Comparison of ENCODE assay signal across 17 cellular contexts in the genomic region with DNA sequence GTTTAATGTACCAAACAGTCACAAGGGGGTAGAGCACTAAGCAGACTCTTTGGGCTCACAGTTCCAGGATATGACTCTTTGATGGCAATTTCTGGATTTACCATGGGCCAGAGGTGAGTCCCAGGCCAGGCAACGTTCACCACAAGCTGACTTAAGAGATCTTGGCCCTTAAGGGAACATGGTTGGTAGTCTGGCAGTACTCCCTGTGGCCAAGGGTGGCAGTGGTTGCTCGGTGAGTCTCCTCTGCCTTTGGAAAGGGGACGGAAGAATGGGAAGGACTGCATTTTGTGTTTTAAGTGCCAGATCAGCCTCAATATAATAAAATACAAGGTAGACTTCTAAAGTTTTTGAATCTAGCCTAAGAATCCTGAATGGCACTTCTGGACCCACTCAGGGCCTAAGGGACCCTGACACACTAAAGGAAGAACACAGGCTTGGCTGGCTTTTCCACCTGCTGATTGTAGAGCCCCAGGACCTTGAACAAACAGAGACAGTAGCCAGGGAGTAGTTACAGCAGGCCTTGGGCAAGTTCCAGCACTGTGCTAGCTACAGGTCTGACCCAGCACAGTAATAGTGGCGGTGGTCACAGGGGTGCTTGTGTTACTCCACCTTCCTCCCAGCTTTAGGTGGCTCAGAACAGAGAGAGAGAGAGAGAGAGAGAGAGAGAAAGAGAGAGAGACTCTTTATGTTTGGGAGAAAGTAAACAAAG.
DNase-seq lines count a peak whose midpoint lies in the region; ATAC-seq and TF ChIP-seq lines count a peak whose summit lies in the region.
"Had no signal": no experiment of that assay in that cellular context is flagged by ENCODE, and none has a peak within 500 bp of the region (broad histone marks: within the 10 kb centered on the region; RNA-seq: fewer than 3 reads in every experiment).

No MANE protein-coding gene starts in this region.

- H4K20me1 ChIP-seq in Karpas-422 (ENCODE audit: insufficient read depth, low read depth, low read length) (no peaks in the 10 kb centered on the region), neural progenitor cell (ENCODE audit: low read depth) (no peaks in the 10 kb centered on the region)

- H2AFZ ChIP-seq in Karpas-422 (ENCODE audit: low read length) (no peak overlapping the region), neural progenitor cell (replicated peaks) (no peak overlapping the region)

- no peaks in the 10 kb centered on the region for H3F3A ChIP-seq in neural progenitor cell (ENCODE audit: low read depth)

- no peaks in the 10 kb centered on the region for H3K36me3 ChIP-seq in Karpas-422 (ENCODE audit: insufficient read depth, low read length)
- no peaks in the 10 kb centered on the region for H3K36me3 ChIP-seq in neural progenitor cell
- H3K36me3 ChIP-seq: ovary, transverse colon had no signal

- no peak overlapping the region for H3K4me2 ChIP-seq in Karpas-422 (ENCODE audit: low read depth, low read length, poor library complexity, severe bottlenecking)
- H3K4me2 ChIP-seq in neural progenitor cell, result no peak overlapping the region

- no peaks in the 10 kb centered on the region for H3K36me3 Mint-ChIP-seq in neural progenitor cell
- H3K36me3 Mint-ChIP-seq in mesothelial cell of epicardium, result peaks cover 12% of the 10 kb centered on the region

- H3K27ac Mint-ChIP-seq in neural progenitor cell (no peak overlapping the region), mesothelial cell of epicardium (no peak overlapping the region)
- H3K27ac Mint-ChIP-seq: activated naive CD8-positive, alpha-beta T cell treated with anti-CD3 and anti-CD28 coated beads, Interleukin-2, amount 50 U/mL, for 24 hours; CD4-positive, alpha-beta T cell; stimulated activated memory B cell treated with anti-CD40 and anti-IgM and Interleukin-4, amounts not matched to agents 10 μg/mL and 1 μg/mL and 100 μg/mL, for 72 hours had no signal

- DNase-seq in Karpas-422 (peak; percentile 47), cardiac fibroblast (ENCODE audit: low read depth in 2 of 2) (no peak), neural progenitor cell (ENCODE audit: low spot score) (no peak), kidney glomerular epithelial cell (lab: John Stamatoyannopoulos, UW) (no peak), mesothelial cell of epicardium (ENCODE audit: low spot score in 2 of 2, unreplicated experiment in 2 of 2) (no peak), NCI-H146 treated with DMSO at 0.1 percent for 48 hours (lab: John Stamatoyannopoulos, UW; ENCODE audit: unreplicated experiment) (no peak)
- DNase-seq: activated naive CD8-positive, alpha-beta T cell treated with anti-CD3 and anti-CD28 coated beads, Interleukin-2, amount 50 U/mL, for 24 hours; CD4-positive, alpha-beta T cell; NCI-H1694 treated with DMSO at 0.1 percent for 48 hours; OCI-M1; ovary; transverse colon had no signal

- H3K27me3 ChIP-seq in Karpas-422 (ENCODE audit: low read length) (no peaks in the 10 kb centered on the region), neural progenitor cell (no peaks in the 10 kb centered on the region)
- H3K27me3 ChIP-seq: ovary, transverse colon had no signal

- no peaks in the 10 kb centered on the region for H3K9me2 ChIP-seq in Karpas-422 (replicated peaks; ENCODE audit: insufficient read depth, low read length)

- H3K27me3 Mint-ChIP-seq in neural progenitor cell (ENCODE audit: insufficient read depth, low read depth), result no peaks in the 10 kb centered on the region
- no peaks in the 10 kb centered on the region for H3K27me3 Mint-ChIP-seq in mesothelial cell of epicardium (ENCODE audit: low read depth)
- H3K27me3 Mint-ChIP-seq: CD4-positive, alpha-beta T cell; stimulated activated memory B cell treated with anti-CD40 and anti-IgM and Interleukin-4, amounts not matched to agents 10 μg/mL and 1 μg/mL and 100 μg/mL, for 72 hours had no signal

- no peak overlapping the region for H3K4me3 ChIP-seq in Karpas-422 (ENCODE audit: low read length)
- H3K4me3 ChIP-seq in cardiac fibroblast (replicated peaks in 1 of 2; ENCODE audit: low read depth in 2 of 2, low read length in 2 of 2), result no peak overlapping the region
- no peak overlapping the region for H3K4me3 ChIP-seq in neural progenitor cell
- H3K4me3 ChIP-seq: ovary, SK-N-MC, transverse colon had no signal

- H3K27ac ChIP-seq in Karpas-422 (ENCODE audit: low read length) (no peak overlapping the region), neural progenitor cell (no peak overlapping the region)
- H3K27ac ChIP-seq: HL-60, ovary, SK-N-MC, transverse colon had no signal

- no peaks in the 10 kb centered on the region for H3K4me1 Mint-ChIP-seq in neural progenitor cell
- H3K4me1 Mint-ChIP-seq in mesothelial cell of epicardium, result no peaks in the 10 kb centered on the region
- H3K4me1 Mint-ChIP-seq: activated naive CD8-positive, alpha-beta T cell treated with anti-CD3 and anti-CD28 coated beads, Interleukin-2, amount 50 U/mL, for 24 hours; stimulated activated memory B cell treated with anti-CD40 and anti-IgM and Interleukin-4, amounts not matched to agents 10 μg/mL and 1 μg/mL and 100 μg/mL, for 72 hours had no signal

- no peak for ATAC-seq in GM18858 (IDR thresholded peaks at IDR 0.05; ENCODE audit: unreplicated experiment)
- ATAC-seq: activated naive CD8-positive, alpha-beta T cell treated with anti-CD3 and anti-CD28 coated beads, Interleukin-2, amount 50 U/mL, for 24 hours; stimulated activated memory B cell treated with anti-CD40 and anti-IgM and Interleukin-4, amounts not matched to agents 10 μg/mL and 1 μg/mL and 100 μg/mL, for 72 hours had no signal

- H3K4me3 Mint-ChIP-seq in neural progenitor cell, result no peak overlapping the region
- H3K4me3 Mint-ChIP-seq in mesothelial cell of epicardium, result no peak overlapping the region
- H3K4me3 Mint-ChIP-seq: activated naive CD8-positive, alpha-beta T cell treated with anti-CD3 and anti-CD28 coated beads, Interleukin-2, amount 50 U/mL, for 24 hours; CD4-positive, alpha-beta T cell; stimulated activated memory B cell treated with anti-CD40 and anti-IgM and Interleukin-4, amounts not matched to agents 10 μg/mL and 1 μg/mL and 100 μg/mL, for 72 hours had no signal

- H3K9me3 ChIP-seq in Karpas-422 (ENCODE audit: low read length) (no peaks in the 10 kb centered on the region), neural progenitor cell (ENCODE audit: low read depth) (peaks cover 6% of the 10 kb centered on the region)
- H3K9me3 ChIP-seq: ovary, transverse colon had no signal

- no peaks in the 10 kb centered on the region for H3K4me1 ChIP-seq in Karpas-422 (ENCODE audit: low read length)
- H3K4me1 ChIP-seq in neural progenitor cell, result no peaks in the 10 kb centered on the region
- H3K4me1 ChIP-seq: transverse colon had no signal

- H3K79me2 ChIP-seq in Karpas-422 (ENCODE audit: low read length), result no peaks in the 10 kb centered on the region
- no peaks in the 10 kb centered on the region for H3K79me2 ChIP-seq in neural progenitor cell (ENCODE audit: low read depth)

- TF ChIP-seq CTCF in GM12873 (IDR thresholded peaks at IDR 0.05; ENCODE audit: insufficient read depth, low read depth, low read length, missing control alignments) (peak; percentile 37), cardiac fibroblast (IDR thresholded peaks at IDR 0.05; ENCODE audit: low read depth, low read length) (peak; percentile 5), neural progenitor cell (IDR thresholded peaks at IDR 0.05) (peak; percentile 20), mesothelial cell of epicardium (IDR thresholded peaks at IDR 0.05; ENCODE audit: unreplicated experiment) (no peak)

- peaks cover 14% of the 10 kb centered on the region for H3K9me3 Mint-ChIP-seq in neural progenitor cell
- H3K9me3 Mint-ChIP-seq in mesothelial cell of epicardium, result peaks cover 57% of the 10 kb centered on the region

- H3K9ac ChIP-seq in Karpas-422 (ENCODE audit: low read length), result no peak overlapping the region
- H3K9ac ChIP-seq in neural progenitor cell, result no peak overlapping the region
